ENCODE assay signal across 7 cellular contexts in the genomic region with DNA sequence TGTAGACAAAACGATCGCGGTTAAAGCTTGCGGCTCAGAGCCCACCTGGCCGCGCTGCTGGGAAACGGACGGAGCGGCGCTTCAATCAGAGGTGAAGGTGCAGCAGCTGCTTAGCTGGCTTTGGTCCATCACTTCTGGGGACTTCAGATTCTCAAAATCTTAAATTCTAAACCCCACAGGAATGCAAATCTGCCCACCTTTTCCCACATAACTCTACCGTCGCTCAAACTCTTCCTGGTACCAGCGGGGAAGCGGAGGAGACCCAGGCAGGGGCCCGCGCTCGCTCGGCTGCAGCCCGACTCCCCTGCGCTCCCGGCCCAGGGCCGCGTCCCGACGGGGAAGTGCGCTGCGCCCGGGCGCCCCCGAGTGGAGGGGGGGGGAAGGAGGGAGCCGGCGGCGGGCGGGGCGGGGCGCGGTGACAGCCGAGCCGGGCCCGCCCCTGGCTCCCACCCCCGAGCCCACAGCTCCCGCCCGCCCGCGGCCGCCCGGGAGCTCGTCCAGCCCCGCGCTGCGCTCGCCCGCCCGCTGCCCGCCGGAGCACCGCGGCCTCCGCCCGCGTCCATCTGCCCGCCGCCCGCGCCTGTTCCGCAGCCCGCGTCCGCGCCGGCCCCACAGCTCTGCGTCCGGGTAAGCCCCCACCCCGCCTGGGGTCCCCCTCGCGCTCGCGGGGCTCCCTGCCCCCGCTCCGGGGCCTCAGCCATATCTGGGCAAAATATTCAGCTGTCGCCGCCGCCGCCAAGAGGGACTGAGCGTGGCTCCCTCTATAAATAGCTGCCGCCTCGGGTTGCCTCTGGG. TPM values are rescaled to one million over a fixed set of nuclear protein-coding genes. Genes with fewer than 3 reads are reported as not detected.
DNase-seq lines count a peak whose midpoint lies in the region; ATAC-seq and TF ChIP-seq lines count a peak whose summit lies in the region.

TSS of gene TMOD1 (plus strand) at position 490 of the 795 bp plus-strand sequence. CDS start 22,523 bp downstream, outside the sequence.

- peak within 1 kb of the TSS; percentile 62 for H3K9ac ChIP-seq in HCT116 (ENCODE audit: low read length)

- POLR2A ChIA-PET in HCT116 (lab: Charles Lee): interaction anchor here (0.9 to 2.4 kb wide), 2 partner anchors 10 to 132 kb away, joined by 3 to 7 read pairs; partner anchors contain the start of genes NCBP1 and TSTD2

- CTCF ChIA-PET in HCT116 (lab: Charles Lee): interaction anchor here (0.6 to 1.7 kb wide), 10 partner anchors 9 to 263 kb away, joined by 3 to 10 read pairs (median 4); no protein-coding TSS in a partner anchor

- H4K20me1 ChIP-seq in HCT116 (ENCODE audit: insufficient read depth): no peaks in the 10 kb centered on the region

- no TSS peak for BruUV-seq in HCT116 (replicated peaks; lab: Mats Ljungman, UMichigan)

- H2AFZ ChIP-seq in HCT116 (ENCODE audit: low read depth, low read length, poor library complexity, severe bottlenecking): peak within 1 kb of the TSS; percentile 11

- H3K79me2 ChIP-seq in HCT116 (ENCODE audit: insufficient read depth, low read length): no peaks in the 10 kb centered on the region

- RAD21 ChIA-PET in HCT116 (lab: Charles Lee; ENCODE audit: low non-redundant PET in 1 of 2, low total read pairs in 2 of 2, uncharacterized antibody in 2 of 2, unreplicated experiment in 2 of 2): interaction anchor here in 1 of 2 experiments (0.6 to 1.5 kb wide), 4 partner anchors 97 to 1044 kb away, joined by 3 to 5 read pairs (median 5); no protein-coding TSS in a partner anchor

- H3K4me2 ChIP-seq in HCT116 (ENCODE audit: low read length): peak within 1 kb of the TSS; percentile 93

- TF ChIP-seq CTCF in GM12864 (IDR thresholded peaks at IDR 0.05; ENCODE audit: low read depth, low read length, missing control alignments) (peak; percentile 24), HCT116 (IDR thresholded peaks at IDR 0.05 in 2 of 3, conservative IDR thresholded peaks at IDR 0.05 in 1 of 3; ENCODE audit: borderline replicate concordance in 1 of 3, insufficient read depth in 1 of 3, low read depth in 2 of 3, low read length in 2 of 3) (peak; percentile 19 to 26 (median 22); a peak in 4 of 6 replicates), NB4 (IDR thresholded peaks at IDR 0.05; ENCODE audit: low read depth, low read length) (peak; percentile 12), choroid plexus epithelial cell (conservative IDR thresholded peaks at IDR 0.05; ENCODE audit: low read depth, low read length) (no peak), left lung (IDR thresholded peaks at IDR 0.05) (peak in 1 of 2 donors; percentile 35)

- H3K36me3 ChIP-seq in HCT116 (ENCODE audit: control insufficient read depth in 1 of 2, insufficient read depth in 2 of 2, low read length in 2 of 2) (no peaks in the 10 kb centered on the region), left lung (peaks cover 0 to 7% of the 10 kb centered on the region in 2 donors)

- H3K9me2 ChIP-seq in HCT116 (ENCODE audit: insufficient read depth): no peaks in the 10 kb centered on the region

- ATAC-seq in HCT116 (peak; percentile 95), left lung (peak; percentile 96)

- TF ChIP-seq RAD21 in HCT116 (IDR thresholded peaks at IDR 0.05; ENCODE audit: low read depth): peak; percentile 31

- DNase-seq in GM12864 (ENCODE audit: low read depth) (peak; percentile 47), HCT116 (ENCODE audit: low read depth, low spot score) (peak; percentile 23), NB4 (ENCODE audit: low read depth) (peak; percentile 71), UCSD-AML1 (lab: John Stamatoyannopoulos, UW; ENCODE audit: unreplicated experiment) (peak; percentile 74), choroid plexus epithelial cell (ENCODE audit: low read depth) (no peak), left lung (peak; percentile 53 to 96)
- DNase-seq in stimulated activated CD4-positive, alpha-beta T cell treated with anti-CD3 and anti-CD28 coated beads, Interleukin-2, amount 100 ng/mL, for 48 hours: peak; percentile 28 to 49

- H3K4me1 ChIP-seq in HCT116 (ENCODE audit: control insufficient read depth in 1 of 2, insufficient read depth in 2 of 2, low read length in 2 of 2): peaks cover 0 to 16% of the 10 kb centered on the region in 2 experiments; a peak in 1 of 4 replicates
- peaks cover 15 to 27% of the 10 kb centered on the region in 2 donors for H3K4me1 ChIP-seq in left lung

- no peaks in the 10 kb centered on the region for H3K9me3 ChIP-seq in HCT116 (ENCODE audit: control insufficient read depth in 1 of 2, insufficient read depth in 1 of 2, low read depth in 1 of 2, low read length in 2 of 2)
- H3K9me3 ChIP-seq in left lung: no peaks in the 10 kb centered on the region

- TF ChIP-seq POLR2A in HCT116 (IDR thresholded peaks at IDR 0.05; ENCODE audit: borderline replicate concordance, extremely low read depth, insufficient read depth, insufficient read length) (no peak), NB4 (IDR thresholded peaks at IDR 0.05; ENCODE audit: extremely low read depth, insufficient read length) (no peak)

- H3K27me3 ChIP-seq in HCT116 (ENCODE audit: insufficient read depth, low read length) (peaks cover 5% of the 10 kb centered on the region; the same call in 1 of the 2 replicates), left lung (peaks cover 13 to 65% of the 10 kb centered on the region in 2 donors)

- peak within 1 kb of the TSS; percentile 48; the same call in 1 of the 2 replicates for H3K27ac ChIP-seq in HCT116 (ENCODE audit: low read depth, low read length)
- no peak within 1 kb of the TSS for H3K27ac ChIP-seq in left lung

- H3K4me3 ChIP-seq in GM12864 (ENCODE audit: low read depth, low read length) (peak within 1 kb of the TSS; percentile 74), HCT116 (replicated peaks in 1 of 2; ENCODE audit: low read depth in 1 of 2, low read length in 2 of 2) (peak within 1 kb of the TSS; percentile 57 to 70), NB4 (ENCODE audit: low read depth, low read length) (no peak within 1 kb of the TSS), choroid plexus epithelial cell (ENCODE audit: low read depth, low read length) (peak within 1 kb of the TSS; percentile 44), left lung (peak within 1 kb of the TSS; percentile 56 to 67)

- intact Hi-C loops in HCT116 (cut with micrococcal nuclease) (loop anchor here (1.0 kb wide), 1 partner anchor 97 kb away; no protein-coding TSS in a partner anchor), left lung (cut with DNase I) (no loop called here)

TF ChIP-seq in HCT116, 20 proteins besides CTCF, POLR2A, EP300 and RAD21:
- no peak for TF ChIP-seq ZFX (IDR thresholded peaks at IDR 0.05)
- TF ChIP-seq TCF7L2 (IDR thresholded peaks at IDR 0.05; ENCODE audit: borderline replicate concordance, extremely low read depth, insufficient read depth, insufficient read length): peak; percentile 92
- no peak for TF ChIP-seq JUND (IDR thresholded peaks at IDR 0.05)
- no peak for TF ChIP-seq EZH2phosphoT487 (IDR thresholded peaks at IDR 0.05; ENCODE audit: borderline replicate concordance)
- no peak for TF ChIP-seq ZNF274 (IDR thresholded peaks at IDR 0.05; ENCODE audit: low read depth, low read length)

RNA-seq across cellular contexts. Expression of gene TMOD1, which starts in this region (rescaled TPM):
- total RNA-seq in HCT116 (2021; ENCODE audit: unreplicated experiment) (4.4 TPM), left lung (1 to 10 TPM; 2.5 to 6.0 TPM)
- polyA plus RNA-seq in HCT116 (2012): 3.2 and 5.7 TPM in 2 replicates
